In the genomic region with DNA sequence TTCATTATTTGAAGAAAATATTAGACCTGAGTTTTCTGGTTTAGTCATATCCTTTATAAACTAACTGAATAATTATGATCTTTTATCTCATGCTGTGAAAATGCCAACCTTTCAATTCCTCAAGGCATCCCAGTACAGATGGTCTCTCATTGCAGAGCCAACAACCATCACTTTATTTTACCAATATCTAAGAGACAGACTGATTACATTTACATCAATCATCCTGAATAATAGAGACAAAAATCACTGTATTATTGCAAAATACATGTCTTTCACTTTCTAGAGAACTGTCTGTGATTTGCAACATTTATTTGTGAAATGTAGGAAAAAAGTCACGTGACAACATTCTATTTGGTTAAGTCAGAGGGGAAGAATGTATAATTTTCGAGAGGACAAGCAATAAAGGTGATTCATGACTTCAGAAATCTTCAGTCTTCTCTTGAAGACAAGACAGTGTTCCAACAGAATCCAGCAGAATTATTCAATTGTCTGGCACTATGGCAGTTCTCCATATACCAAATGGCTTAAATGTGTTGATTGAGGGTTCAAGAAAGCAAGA, we compare ENCODE assay signal across 17 cellular contexts.
DNase-seq lines count a peak whose midpoint lies in the region; ATAC-seq and TF ChIP-seq lines count a peak whose summit lies in the region.
"Had no signal": no experiment of that assay in that cellular context is flagged by ENCODE, and none has a peak within 500 bp of the region (broad histone marks: within the 10 kb centered on the region; RNA-seq: fewer than 3 reads in every experiment).

No MANE protein-coding gene starts in this region.

- ATAC-seq in left ventricle myocardium superior: no peak
- ATAC-seq in GM21360 (IDR thresholded peaks at IDR 0.05; ENCODE audit: unreplicated experiment): no peak
- ATAC-seq: activated CD8-positive, alpha-beta T cell treated with anti-CD3 and anti-CD28 coated beads, Interleukin-2, amount 10 ng/mL, durations not matched to agents 7 days and 5 days; heart left ventricle; left lobe of liver; naive thymus-derived CD4-positive, alpha-beta T cell; stimulated activated effector memory CD8-positive, alpha-beta T cell treated with anti-CD3 and anti-CD28 coated beads, Interleukin-12 subunit alpha, Interleukin-12 subunit beta, amount 100 ng/mL, for 72 hours had no signal

- H3K9ac ChIP-seq in adipocyte (ENCODE audit: low read length) (peak overlapping the region; percentile 5), subcutaneous abdominal adipose tissue (ENCODE audit: low read length in 5 of 5) (no peak overlapping the region)

- DNase-seq in HCEC 1CT: peak; percentile 37
- peak; percentile 75 for DNase-seq in adipocyte (ENCODE audit: low read depth)
- peak; percentile 16 for DNase-seq in fibroblast of the aortic adventitia (ENCODE audit: low read depth)
- no peak for DNase-seq in left ventricle myocardium superior
- DNase-seq in anterior cingulate cortex (lab: John Stamatoyannopoulos, UW): no peak
- DNase-seq: activated CD8-positive, alpha-beta T cell treated with anti-CD3 and anti-CD28 coated beads, Interleukin-2, amount 10 ng/mL, durations not matched to agents 7 days and 5 days; Caco-2; effector CD8-positive, alpha-beta T cell; heart left ventricle; MV-4-11; naive thymus-derived CD4-positive, alpha-beta T cell; NCI-H2171 treated with DMSO at 0.1 percent for 48 hours; stimulated activated CD4-positive, alpha-beta T cell treated with anti-CD3 and anti-CD28 coated beads, Interleukin-4, amount 100 ng/mL, for 24 hours had no signal

- peak overlapping the region; percentile 61 for H3K27ac ChIP-seq in subcutaneous abdominal adipose tissue (ENCODE audit: low read depth, low read length)
- H3K27ac ChIP-seq: heart left ventricle had no signal

- intact Hi-C loops in left ventricle myocardium superior (cut with micrococcal nuclease): no loop called here

- H3K36me3 ChIP-seq in adipocyte (ENCODE audit: control insufficient read depth, insufficient read depth, low read length, severe bottlenecking): no peaks in the 10 kb centered on the region
- no peaks in the 10 kb centered on the region for H3K36me3 ChIP-seq in subcutaneous abdominal adipose tissue (ENCODE audit: control insufficient read depth in 5 of 5, insufficient read depth in 5 of 5, low read length in 5 of 5)
- H3K36me3 ChIP-seq: heart left ventricle had no signal

- TF ChIP-seq CTCF in fibroblast of the aortic adventitia (IDR thresholded peaks at IDR 0.05; ENCODE audit: insufficient read depth, low read length): no peak

- H3K9me3 ChIP-seq in adipocyte (ENCODE audit: control insufficient read depth, low read length): no peaks in the 10 kb centered on the region
- H3K9me3 ChIP-seq in subcutaneous abdominal adipose tissue (ENCODE audit: control insufficient read depth in 5 of 5, low read length in 5 of 5): no peaks in the 10 kb centered on the region
- H3K9me3 ChIP-seq: Caco-2, heart left ventricle had no signal

- peaks cover 44% of the 10 kb centered on the region for H3K4me1 ChIP-seq in adipocyte (ENCODE audit: control insufficient read depth, insufficient read depth, low read length)
- peaks cover 2 to 30% (median 10%) of the 10 kb centered on the region in 5 donors for H3K4me1 ChIP-seq in subcutaneous abdominal adipose tissue (ENCODE audit: control insufficient read depth in 5 of 5, insufficient read depth in 5 of 5, low read length in 5 of 5)
- H3K4me1 ChIP-seq: Caco-2, heart left ventricle had no signal

- H3K27me3 ChIP-seq in adipocyte (replicated peaks; ENCODE audit: control insufficient read depth, insufficient read depth, low read length) (no peaks in the 10 kb centered on the region), subcutaneous abdominal adipose tissue (ENCODE audit: control insufficient read depth in 5 of 5, insufficient read depth in 4 of 5, low read length in 5 of 5) (no peaks in the 10 kb centered on the region)
- H3K27me3 ChIP-seq: heart left ventricle had no signal

- H3K4me3 ChIP-seq in adipocyte (ENCODE audit: low read length) (peak overlapping the region; percentile 42), fibroblast of the aortic adventitia (ENCODE audit: low read depth, low read length) (no peak overlapping the region), subcutaneous abdominal adipose tissue (ENCODE audit: low read depth in 1 of 5, low read length in 5 of 5) (no peak overlapping the region)
- H3K4me3 ChIP-seq: heart left ventricle had no signal

Comparison
In these comparisons a context has a peak if more than half of its experiments do, and no peak if none do; other contexts are left out.
1. DNase-seq: peak in HCEC 1CT (single experiment), adipocyte (single experiment) and fibroblast of the aortic adventitia (single experiment); none in left ventricle myocardium superior (single experiment) and anterior cingulate cortex (0 of 58).